In the genomic region with DNA sequence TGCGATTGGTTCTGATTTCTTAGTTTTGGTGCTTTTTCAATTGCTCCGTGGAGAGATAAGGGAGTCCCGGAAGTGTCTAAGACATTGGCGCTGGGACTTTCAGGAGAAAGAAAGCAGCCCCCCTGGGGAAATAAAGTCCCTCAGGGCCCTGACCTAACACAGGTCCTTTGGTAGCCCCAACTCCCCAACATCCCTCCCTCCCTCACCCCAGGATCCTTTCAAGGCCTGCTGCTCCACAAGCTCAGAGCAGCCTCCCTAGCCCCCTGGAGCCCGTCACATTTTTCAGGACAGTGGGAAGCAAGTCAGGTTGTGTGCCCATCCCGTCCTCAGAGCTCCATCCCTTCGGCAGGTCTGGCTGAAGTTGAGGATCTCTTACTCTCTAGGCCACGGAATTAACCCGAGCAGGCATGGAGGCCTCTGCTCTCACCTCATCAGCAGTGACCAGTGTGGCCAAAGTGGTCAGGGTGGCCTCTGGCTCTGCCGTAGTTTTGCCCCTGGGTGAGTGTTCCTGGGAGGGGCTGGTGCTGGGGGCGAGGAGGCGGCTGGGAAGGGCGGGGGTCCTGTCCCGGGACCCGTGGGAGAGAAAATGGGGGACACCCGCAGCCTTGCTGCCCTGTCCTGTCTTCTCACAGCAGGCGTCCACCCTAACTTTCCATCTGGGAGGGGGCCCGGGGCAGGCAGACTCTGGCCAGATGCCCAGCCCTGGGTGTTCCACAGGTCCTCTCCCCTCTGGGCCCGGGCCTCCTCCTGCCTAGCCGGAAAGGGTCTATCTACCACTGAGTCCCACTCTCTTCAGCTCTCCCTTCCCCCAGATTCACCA, we compare ENCODE assay signal across 14 cellular contexts. TPM values are rescaled to one million over a fixed set of nuclear protein-coding genes. Genes with fewer than 3 reads are reported as not detected.
A peak's percentile ranks its signal among the peaks of the same experiment; 100 is the strongest.
DNase-seq lines count a peak whose midpoint lies in the region; ATAC-seq and TF ChIP-seq lines count a peak whose summit lies in the region.
"Had no signal": no experiment of that assay in that cellular context is flagged by ENCODE, and none has a peak within 500 bp of the region (broad histone marks: within the 10 kb centered on the region; RNA-seq: fewer than 3 reads in every experiment).

No MANE protein-coding gene starts in this region.

- H3K27me3 Mint-ChIP-seq in activated CD8-positive, alpha-beta memory T cell treated with anti-CD3 and anti-CD28 coated beads, Interleukin-2, amount 10 ng/mL, durations not matched to agents 7 days and 5 days = peaks cover 4% of the 10 kb centered on the region
- H3K27me3 Mint-ChIP-seq in type B pancreatic cell = peaks cover 1% of the 10 kb centered on the region
- peaks cover 20 to 42% of the 10 kb centered on the region in 2 donors for H3K27me3 Mint-ChIP-seq in stimulated activated naive B cell treated with anti-CD40 and anti-IgM and Interleukin-4, amounts not matched to agents 10 μg/mL and 1 μg/mL and 100 μg/mL, for 72 hours

- DNase-seq in activated CD8-positive, alpha-beta memory T cell treated with anti-CD3 and anti-CD28 coated beads, Interleukin-2, amount 10 ng/mL, durations not matched to agents 7 days and 5 days = peak; percentile 29
- no peak for DNase-seq in activated CD8-positive, alpha-beta memory T cell treated with anti-CD3 and anti-CD28 coated beads, Interleukin-2, amount 50 U/mL, for 4 hours
- DNase-seq in epithelial cell of proximal tubule (ENCODE audit: low read depth) = no peak
- no peak for DNase-seq in neuronal stem cell (ENCODE audit: low spot score)
- DNase-seq in type B pancreatic cell (ENCODE audit: extremely low spot score, unreplicated experiment) = peak; percentile 67
- no peak for DNase-seq in NCI-H524 (lab: John Stamatoyannopoulos, UW)
- no peak for DNase-seq in NCI-H748 treated with DMSO at 0.1 percent for 48 hours (lab: John Stamatoyannopoulos, UW)
- no peak for DNase-seq in stimulated activated naive B cell treated with anti-CD40 and anti-IgM and Interleukin-4, amounts not matched to agents 10 μg/mL and 1 μg/mL and 100 μg/mL, for 72 hours
- DNase-seq: activated T-cell treated with anti-CD3 and anti-CD28 coated beads, Interleukin-2, amount 50 U/mL, for 1 hour; COR-L47; NCI-H1436 treated with DMSO at 0.1 percent for 48 hours; NCI-H510A; retina; SHP77 treated with DMSO at 0.1 percent for 48 hours had no signal

- H3K4me3 ChIP-seq in epithelial cell of proximal tubule (ENCODE audit: low read depth, low read length) = peak overlapping the region; percentile 8
- no peak overlapping the region for H3K4me3 ChIP-seq in neuronal stem cell (ENCODE audit: low read length in 2 of 2)

- no peak overlapping the region for H2AFZ ChIP-seq in neuronal stem cell (ENCODE audit: low read length)

- CTCF ChIA-PET in activated CD8-positive, alpha-beta memory T cell treated with anti-CD3 and anti-CD28 coated beads, Interleukin-2, amount 10 ng/mL, durations not matched to agents 7 days and 5 days (lab: Charles Lee) = interaction anchor here (1.0 to 1.4 kb wide), 4 partner anchors 15 to 75 kb away, joined by 3 to 5 read pairs (median 3); no protein-coding TSS in a partner anchor

- H2BK15ac ChIP-seq in neuronal stem cell (ENCODE audit: low read length) = no peak overlapping the region

- H4K91ac ChIP-seq in neuronal stem cell (ENCODE audit: low read depth, low read length, poor library complexity) = no peak overlapping the region

- H3K4me2 ChIP-seq in neuronal stem cell (ENCODE audit: insufficient read depth, low read length, poor library complexity, severe bottlenecking) = no peak overlapping the region

- no peak overlapping the region for H3K9ac ChIP-seq in neuronal stem cell (ENCODE audit: low read depth, low read length, poor library complexity)

- peaks cover 0 to 1% of the 10 kb centered on the region in 2 donors for H3K9me3 ChIP-seq in neuronal stem cell (replicated peaks in 1 of 2; ENCODE audit: control insufficient read depth in 2 of 2, insufficient read depth in 1 of 2, low read depth in 1 of 2, low read length in 2 of 2)

- H3K9me3 Mint-ChIP-seq in activated CD8-positive, alpha-beta memory T cell treated with anti-CD3 and anti-CD28 coated beads, Interleukin-2, amount 10 ng/mL, durations not matched to agents 7 days and 5 days (ENCODE audit: low read depth) = no peaks in the 10 kb centered on the region
- no peaks in the 10 kb centered on the region for H3K9me3 Mint-ChIP-seq in type B pancreatic cell
- H3K9me3 Mint-ChIP-seq in stimulated activated naive B cell treated with anti-CD40 and anti-IgM and Interleukin-4, amounts not matched to agents 10 μg/mL and 1 μg/mL and 100 μg/mL, for 72 hours = peaks cover 0 to 2% of the 10 kb centered on the region in 2 donors

- no peak overlapping the region for H4K8ac ChIP-seq in neuronal stem cell (ENCODE audit: low read depth, low read length)

- no CpG with 5 or more reads among the region's 20 CpGs for WGBS in neuronal stem cell (ENCODE audit: extremely low coverage in 2 of 2, insufficient read length in 2 of 2, insufficient replicate concordance in 1 of 2), 2 donors

- peak overlapping the region; percentile 21 for H3K23ac ChIP-seq in neuronal stem cell (ENCODE audit: low read depth, low read length, poor library complexity)

- no peaks in the 10 kb centered on the region for H3K36me3 ChIP-seq in neuronal stem cell (replicated peaks in 1 of 2; ENCODE audit: control insufficient read depth in 2 of 2, insufficient read depth in 2 of 2, low read length in 2 of 2)

- no peaks in the 10 kb centered on the region for H3K79me1 ChIP-seq in neuronal stem cell (ENCODE audit: low read depth, low read length)

- H2BK5ac ChIP-seq in neuronal stem cell (ENCODE audit: low read length) = no peak overlapping the region

- H2BK120ac ChIP-seq in neuronal stem cell (ENCODE audit: low read depth, low read length) = no peak overlapping the region

- H3K27ac Mint-ChIP-seq in activated CD8-positive, alpha-beta memory T cell treated with anti-CD3 and anti-CD28 coated beads, Interleukin-2, amount 10 ng/mL, durations not matched to agents 7 days and 5 days = peak overlapping the region; percentile 82
- H3K27ac Mint-ChIP-seq in type B pancreatic cell = no peak overlapping the region
- H3K27ac Mint-ChIP-seq in stimulated activated naive B cell treated with anti-CD40 and anti-IgM and Interleukin-4, amounts not matched to agents 10 μg/mL and 1 μg/mL and 100 μg/mL, for 72 hours = no peak overlapping the region

- H3K4me1 Mint-ChIP-seq in activated CD8-positive, alpha-beta memory T cell treated with anti-CD3 and anti-CD28 coated beads, Interleukin-2, amount 10 ng/mL, durations not matched to agents 7 days and 5 days = peaks cover 25% of the 10 kb centered on the region
- peaks cover 7% of the 10 kb centered on the region for H3K4me1 Mint-ChIP-seq in type B pancreatic cell (ENCODE audit: unreplicated experiment)
- H3K4me1 Mint-ChIP-seq in stimulated activated naive B cell treated with anti-CD40 and anti-IgM and Interleukin-4, amounts not matched to agents 10 μg/mL and 1 μg/mL and 100 μg/mL, for 72 hours = no peaks in the 10 kb centered on the region

- H3K4me1 ChIP-seq in neuronal stem cell (ENCODE audit: control insufficient read depth in 2 of 2, insufficient read depth in 1 of 2, low read depth in 1 of 2, low read length in 2 of 2) = peaks cover 3 to 4% of the 10 kb centered on the region in 2 donors

- peak overlapping the region; percentile 69 for H3K4me3 Mint-ChIP-seq in activated CD8-positive, alpha-beta memory T cell treated with anti-CD3 and anti-CD28 coated beads, Interleukin-2, amount 10 ng/mL, durations not matched to agents 7 days and 5 days
- no peak overlapping the region for H3K4me3 Mint-ChIP-seq in type B pancreatic cell
- H3K4me3 Mint-ChIP-seq in stimulated activated naive B cell treated with anti-CD40 and anti-IgM and Interleukin-4, amounts not matched to agents 10 μg/mL and 1 μg/mL and 100 μg/mL, for 72 hours = no peak overlapping the region

- no peak overlapping the region for H3K14ac ChIP-seq in neuronal stem cell (ENCODE audit: low read length)

- no peak overlapping the region for H2BK12ac ChIP-seq in neuronal stem cell (ENCODE audit: low read length)

- peak overlapping the region; percentile 27 for H3K18ac ChIP-seq in neuronal stem cell (ENCODE audit: low read length)

- no peak for TF ChIP-seq CTCF in epithelial cell of proximal tubule (conservative IDR thresholded peaks at IDR 0.05; ENCODE audit: low read depth, low read length)
- no peak for TF ChIP-seq CTCF in type B pancreatic cell (conservative IDR thresholded peaks at IDR 0.05)

- no peak overlapping the region for H3K4ac ChIP-seq in neuronal stem cell (ENCODE audit: low read length)

- ATAC-seq in activated CD8-positive, alpha-beta memory T cell treated with anti-CD3 and anti-CD28 coated beads, Interleukin-2, amount 10 ng/mL, durations not matched to agents 7 days and 5 days = no peak
- no peak for ATAC-seq in stimulated activated naive B cell treated with anti-CD40 and anti-IgM and Interleukin-4, amounts not matched to agents 10 μg/mL and 1 μg/mL and 100 μg/mL, for 72 hours (replicated peaks)

- no peaks in the 10 kb centered on the region for H3K27me3 ChIP-seq in neuronal stem cell (ENCODE audit: control insufficient read depth in 3 of 3, insufficient read depth in 3 of 3, low read depth in 1 of 3, low read length in 3 of 3)

- H3K27ac ChIP-seq in neuronal stem cell (replicated peaks; ENCODE audit: low read length) = no peak overlapping the region

- peaks cover 6% of the 10 kb centered on the region for H3K36me3 Mint-ChIP-seq in activated CD8-positive, alpha-beta memory T cell treated with anti-CD3 and anti-CD28 coated beads, Interleukin-2, amount 10 ng/mL, durations not matched to agents 7 days and 5 days
- peaks cover 4% of the 10 kb centered on the region for H3K36me3 Mint-ChIP-seq in type B pancreatic cell
- H3K36me3 Mint-ChIP-seq in stimulated activated naive B cell treated with anti-CD40 and anti-IgM and Interleukin-4, amounts not matched to agents 10 μg/mL and 1 μg/mL and 100 μg/mL, for 72 hours = peaks cover 2 to 3% of the 10 kb centered on the region in 2 donors

- peak overlapping the region; percentile 33 for H2AK5ac ChIP-seq in neuronal stem cell (ENCODE audit: low read depth, low read length)

RNA-seq across cellular contexts. Expression of gene IFI27, which starts 0.9 kb away (rescaled TPM):
- total RNA-seq in activated CD8-positive, alpha-beta memory T cell treated with anti-CD3 and anti-CD28 coated beads, Interleukin-2, amount 10 ng/mL, durations not matched to agents 7 days and 5 days = 100 to 1,000 TPM in 1 of 2 experiments, 10 to 100 TPM in 1; 81.5 to 325 TPM
- total RNA-seq in epithelial cell of proximal tubule = not detected in 2 replicates
- polyA plus RNA-seq in neuronal stem cell (2013, experiment 1 of 2) = 8.0 TPM
- polyA plus RNA-seq in neuronal stem cell (2013, experiment 2 of 2) = 8.8 TPM
- 12.6 and 15.5 TPM in 2 replicates for total RNA-seq in type B pancreatic cell (ENCODE audit: low replicate concordance)

RNA-seq across cellular contexts. Expression of gene IFI27L2, which starts 17.9 kb away (rescaled TPM):
- total RNA-seq in activated CD8-positive, alpha-beta memory T cell treated with anti-CD3 and anti-CD28 coated beads, Interleukin-2, amount 10 ng/mL, durations not matched to agents 7 days and 5 days = 100 to 1,000 TPM in 1 of 2 experiments, 10 to 100 TPM in 1; 95.5 to 112 TPM
- 112 and 139 TPM in 2 replicates for total RNA-seq in epithelial cell of proximal tubule
- 69.0 TPM for polyA plus RNA-seq in neuronal stem cell (2013, experiment 1 of 2)
- 68.1 TPM for polyA plus RNA-seq in neuronal stem cell (2013, experiment 2 of 2)
- 14.8 and 28.2 TPM in 2 replicates for total RNA-seq in type B pancreatic cell (ENCODE audit: low replicate concordance)

RNA-seq across cellular contexts. Expression of gene IFI27L1, which starts 30.4 kb away (rescaled TPM):
- total RNA-seq in activated CD8-positive, alpha-beta memory T cell treated with anti-CD3 and anti-CD28 coated beads, Interleukin-2, amount 10 ng/mL, durations not matched to agents 7 days and 5 days = 10 to 100 TPM; 42.8 to 55.4 TPM
- total RNA-seq in epithelial cell of proximal tubule = 15.2 and 40.2 TPM in 2 replicates
- polyA plus RNA-seq in neuronal stem cell (2013, experiment 1 of 2) = 39.8 TPM
- polyA plus RNA-seq in neuronal stem cell (2013, experiment 2 of 2) = 38.1 TPM
- 15.6 and 36.8 TPM in 2 replicates for total RNA-seq in type B pancreatic cell (ENCODE audit: low replicate concordance)

RNA-seq across cellular contexts. Expression of gene DDX24, which starts 30.5 kb away (rescaled TPM):
- total RNA-seq in activated CD8-positive, alpha-beta memory T cell treated with anti-CD3 and anti-CD28 coated beads, Interleukin-2, amount 10 ng/mL, durations not matched to agents 7 days and 5 days = 100 to 1,000 TPM; 211 to 244 TPM
- 121 and 150 TPM in 2 replicates for total RNA-seq in epithelial cell of proximal tubule
- 106 TPM for polyA plus RNA-seq in neuronal stem cell (2013, experiment 1 of 2)
- 112 TPM for polyA plus RNA-seq in neuronal stem cell (2013, experiment 2 of 2)
- total RNA-seq in type B pancreatic cell (ENCODE audit: low replicate concordance) = 127 and 156 TPM in 2 replicates

Comparison
In these comparisons a context has a peak if more than half of its experiments do, and no peak if none do; other contexts are left out.
1. DNase-seq: peak in activated CD8-positive, alpha-beta memory T cell treated with anti-CD3 and anti-CD28 coated beads, Interleukin-2, amount 10 ng/mL, durations not matched to agents 7 days and 5 days (single experiment) and type B pancreatic cell (single experiment); none in activated CD8-positive, alpha-beta memory T cell treated with anti-CD3 and anti-CD28 coated beads, Interleukin-2, amount 50 U/mL, for 4 hours (single experiment), epithelial cell of proximal tubule (single experiment), neuronal stem cell (single experiment), NCI-H524 (0 of 2), NCI-H748 treated with DMSO at 0.1 percent for 48 hours (single experiment) and stimulated activated naive B cell treated with anti-CD40 and anti-IgM and Interleukin-4, amounts not matched to agents 10 μg/mL and 1 μg/mL and 100 μg/mL, for 72 hours (single experiment).
2. RNA of gene IFI27, which starts 0.9 kb away (total RNA-seq): 81.5 to 325 TPM in activated CD8-positive, alpha-beta memory T cell treated with anti-CD3 and anti-CD28 coated beads, Interleukin-2, amount 10 ng/mL, durations not matched to agents 7 days and 5 days and 12.6 to 15.5 TPM in type B pancreatic cell; not detected in epithelial cell of proximal tubule; every median in the first group is over 10 times any median in the second.